Comparison of ENCODE assay signal across 10 cellular contexts in the genomic region with DNA sequence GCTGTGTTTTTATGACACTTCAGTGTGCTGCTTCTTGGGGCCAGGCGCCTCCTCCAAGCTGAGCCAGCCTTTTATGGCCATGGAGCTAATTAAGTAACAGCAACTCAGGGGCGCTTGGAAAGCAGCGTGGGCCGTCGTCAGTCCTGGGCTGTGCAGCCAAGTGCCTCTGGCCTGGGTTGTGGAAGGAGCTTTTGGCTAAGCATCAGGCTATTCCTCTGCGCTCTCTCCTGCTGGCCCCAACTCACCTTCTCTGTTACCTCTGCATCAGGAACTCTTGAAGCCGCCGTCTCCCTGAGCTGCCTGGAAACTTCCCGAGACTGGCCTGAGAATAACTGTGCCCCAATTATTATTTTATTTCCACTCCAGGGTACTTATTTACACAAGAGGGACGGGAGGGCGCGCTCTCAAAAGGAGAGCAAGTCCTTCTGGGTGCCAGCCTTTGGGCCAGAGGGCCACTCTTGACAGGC. TPM values are rescaled to one million over a fixed set of nuclear protein-coding genes. Genes with fewer than 3 reads are reported as not detected.
A peak's percentile ranks its signal among the peaks of the same experiment; 100 is the strongest.
DNase-seq lines count a peak whose midpoint lies in the region; ATAC-seq, FAIRE-seq and TF ChIP-seq lines count a peak whose summit lies in the region.
"Had no signal": no experiment of that assay in that cellular context is flagged by ENCODE, and none has a peak within 500 bp of the region (broad histone marks: within the 10 kb centered on the region; RNA-seq: fewer than 3 reads in every experiment).

No MANE protein-coding gene starts in this region.

- no peaks in the 10 kb centered on the region for H3K9me3 ChIP-seq in left ventricle myocardium inferior (replicated peaks)

- CTCF ChIA-PET in WTC11 (lab: Charles Lee) (interaction anchor here (0.7 to 3.0 kb wide), 8 partner anchors 15 to 230 kb away, joined by 3 to 12 read pairs (median 4); no protein-coding TSS in a partner anchor), RWPE1 (lab: Yijun Ruan, JAX) (interaction anchor here (0.6 to 1.2 kb wide), 2 partner anchors 9 to 803 kb away, joined by 3 to 5 read pairs; no protein-coding TSS in a partner anchor)

- no peak overlapping the region for H3K4me3 Mint-ChIP-seq in WTC11
- no peak overlapping the region for H3K4me3 Mint-ChIP-seq in activated CD4-positive, alpha-beta T cell treated with anti-CD3 and anti-CD28 coated beads, Interleukin-2, amount 10 ng/mL, durations not matched to agents 24 days and 14 days

- H3K4me1 ChIP-seq in left ventricle myocardium inferior = peaks cover 50% of the 10 kb centered on the region

- DNase-seq in DMS79 treated with DMSO at 0.1 percent for 48 hours (lab: John Stamatoyannopoulos, UW) (peak; percentile 97), WTC11 (ENCODE audit: low spot score) (no peak), left ventricle myocardium inferior (peak; percentile 83), posterior cingulate gyrus (peak in 7 of 10 donors; percentile 55 to 95 (median 71)), RWPE1 (ENCODE audit: low spot score) (no peak), GM12892 (ENCODE audit: insufficient read length) (no peak)
- no peak for DNase-seq in activated CD4-positive, alpha-beta T cell treated with anti-CD3 and anti-CD28 coated beads, Interleukin-2, amount 10 ng/mL, durations not matched to agents 24 days and 14 days
- DNase-seq: NCI-H1930 had no signal

- H3K4me3 ChIP-seq in left ventricle myocardium inferior = no peak overlapping the region

- peak; percentile 52 for ATAC-seq in WTC11
- no peak for ATAC-seq in GM19395 (IDR thresholded peaks at IDR 0.05; ENCODE audit: unreplicated experiment)
- ATAC-seq: activated naive CD4-positive, alpha-beta T cell treated with anti-CD3 and anti-CD28 coated beads, Interleukin-2, amount 50 U/mL, for 72 hours had no signal

- TF ChIP-seq POLR2A in GM12892 (IDR thresholded peaks at IDR 0.05; ENCODE audit: low read depth, low read length) = no peak

- H3K27me3 Mint-ChIP-seq in WTC11 (ENCODE audit: low read depth) = no peaks in the 10 kb centered on the region; the same call in 1 of the 2 replicates
- peaks cover 18% of the 10 kb centered on the region for H3K27me3 Mint-ChIP-seq in activated CD4-positive, alpha-beta T cell treated with anti-CD3 and anti-CD28 coated beads, Interleukin-2, amount 10 ng/mL, durations not matched to agents 24 days and 14 days

- H3K9me3 Mint-ChIP-seq in WTC11 = no peaks in the 10 kb centered on the region
- H3K9me3 Mint-ChIP-seq in activated CD4-positive, alpha-beta T cell treated with anti-CD3 and anti-CD28 coated beads, Interleukin-2, amount 10 ng/mL, durations not matched to agents 24 days and 14 days = no peaks in the 10 kb centered on the region
- H3K9me3 Mint-ChIP-seq: activated naive CD4-positive, alpha-beta T cell treated with anti-CD3 and anti-CD28 coated beads, Interleukin-2, amount 50 U/mL, for 72 hours had no signal

- no peaks in the 10 kb centered on the region for H3K36me3 ChIP-seq in left ventricle myocardium inferior

- H3K27me3 ChIP-seq in left ventricle myocardium inferior (ENCODE audit: low read depth) = no peaks in the 10 kb centered on the region

- TF ChIP-seq CTCF in WTC11 (IDR thresholded peaks at IDR 0.05) (no peak), left ventricle myocardium inferior (IDR thresholded peaks at IDR 0.05; ENCODE audit: borderline replicate concordance) (no peak), RWPE1 (conservative IDR thresholded peaks at IDR 0.05; ENCODE audit: low read depth) (no peak)

- no peak for FAIRE-seq in GM12892 (lab: Jason Lieb, UNC)

- intact Hi-C loops in left ventricle myocardium inferior (cut with micrococcal nuclease) = no loop called here
- intact Hi-C loops in posterior cingulate gyrus (cut with DNase I) = no loop called here
- intact Hi-C loops in activated CD4-positive, alpha-beta T cell treated with anti-CD3 and anti-CD28 coated beads, Interleukin-2, amount 10 ng/mL, durations not matched to agents 24 days and 14 days (cut with micrococcal nuclease) = no loop called here

- H3K36me3 Mint-ChIP-seq in WTC11 = no peaks in the 10 kb centered on the region
- H3K36me3 Mint-ChIP-seq in activated CD4-positive, alpha-beta T cell treated with anti-CD3 and anti-CD28 coated beads, Interleukin-2, amount 10 ng/mL, durations not matched to agents 24 days and 14 days (ENCODE audit: low read depth) = no peaks in the 10 kb centered on the region
- H3K36me3 Mint-ChIP-seq: activated naive CD4-positive, alpha-beta T cell treated with anti-CD3 and anti-CD28 coated beads, Interleukin-2, amount 50 U/mL, for 72 hours had no signal

- H3K4me1 Mint-ChIP-seq in WTC11 = peaks cover 51% of the 10 kb centered on the region
- no peaks in the 10 kb centered on the region for H3K4me1 Mint-ChIP-seq in activated CD4-positive, alpha-beta T cell treated with anti-CD3 and anti-CD28 coated beads, Interleukin-2, amount 10 ng/mL, durations not matched to agents 24 days and 14 days

- POLR2A ChIA-PET in WTC11 (lab: Charles Lee) = interaction anchor here (1.2 kb wide), 1 partner anchor 10 kb away, joined by 4 read pairs; no protein-coding TSS in a partner anchor
- POLR2A ChIA-PET in RWPE1 (lab: Yijun Ruan, JAX; ENCODE audit: low non-redundant PET) = no interaction called here

- H3K27ac ChIP-seq in left ventricle myocardium inferior (replicated peaks) (peak overlapping the region; percentile 91), RWPE1 (no peak overlapping the region; the same call in 1 of the 2 replicates)

- no peak overlapping the region for H3K27ac Mint-ChIP-seq in WTC11
- no peak overlapping the region for H3K27ac Mint-ChIP-seq in activated CD4-positive, alpha-beta T cell treated with anti-CD3 and anti-CD28 coated beads, Interleukin-2, amount 10 ng/mL, durations not matched to agents 24 days and 14 days
- H3K27ac Mint-ChIP-seq: activated naive CD4-positive, alpha-beta T cell treated with anti-CD3 and anti-CD28 coated beads, Interleukin-2, amount 50 U/mL, for 72 hours had no signal

TF ChIP-seq in WTC11, 78 proteins besides CTCF, POLR2A, EP300 and RAD21 (continues in another document):
- TF ChIP-seq, protein P1, sequence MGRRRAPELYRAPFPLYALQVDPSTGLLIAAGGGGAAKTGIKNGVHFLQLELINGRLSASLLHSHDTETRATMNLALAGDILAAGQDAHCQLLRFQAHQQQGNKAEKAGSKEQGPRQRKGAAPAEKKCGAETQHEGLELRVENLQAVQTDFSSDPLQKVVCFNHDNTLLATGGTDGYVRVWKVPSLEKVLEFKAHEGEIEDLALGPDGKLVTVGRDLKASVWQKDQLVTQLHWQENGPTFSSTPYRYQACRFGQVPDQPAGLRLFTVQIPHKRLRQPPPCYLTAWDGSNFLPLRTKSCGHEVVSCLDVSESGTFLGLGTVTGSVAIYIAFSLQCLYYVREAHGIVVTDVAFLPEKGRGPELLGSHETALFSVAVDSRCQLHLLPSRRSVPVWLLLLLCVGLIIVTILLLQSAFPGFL (CRISPR knock-in tag; IDR thresholded peaks at IDR 0.05; ENCODE audit: borderline replicate concordance) = no peak
- no peak for TF ChIP-seq ETV6 (CRISPR knock-in tag; IDR thresholded peaks at IDR 0.05)
- TF ChIP-seq ZNF671 (CRISPR knock-in tag; IDR thresholded peaks at IDR 0.05) = no peak
- TF ChIP-seq NFYB (CRISPR knock-in tag; conservative IDR thresholded peaks at IDR 0.05; ENCODE audit: low read depth) = no peak
- TF ChIP-seq, protein P2, sequence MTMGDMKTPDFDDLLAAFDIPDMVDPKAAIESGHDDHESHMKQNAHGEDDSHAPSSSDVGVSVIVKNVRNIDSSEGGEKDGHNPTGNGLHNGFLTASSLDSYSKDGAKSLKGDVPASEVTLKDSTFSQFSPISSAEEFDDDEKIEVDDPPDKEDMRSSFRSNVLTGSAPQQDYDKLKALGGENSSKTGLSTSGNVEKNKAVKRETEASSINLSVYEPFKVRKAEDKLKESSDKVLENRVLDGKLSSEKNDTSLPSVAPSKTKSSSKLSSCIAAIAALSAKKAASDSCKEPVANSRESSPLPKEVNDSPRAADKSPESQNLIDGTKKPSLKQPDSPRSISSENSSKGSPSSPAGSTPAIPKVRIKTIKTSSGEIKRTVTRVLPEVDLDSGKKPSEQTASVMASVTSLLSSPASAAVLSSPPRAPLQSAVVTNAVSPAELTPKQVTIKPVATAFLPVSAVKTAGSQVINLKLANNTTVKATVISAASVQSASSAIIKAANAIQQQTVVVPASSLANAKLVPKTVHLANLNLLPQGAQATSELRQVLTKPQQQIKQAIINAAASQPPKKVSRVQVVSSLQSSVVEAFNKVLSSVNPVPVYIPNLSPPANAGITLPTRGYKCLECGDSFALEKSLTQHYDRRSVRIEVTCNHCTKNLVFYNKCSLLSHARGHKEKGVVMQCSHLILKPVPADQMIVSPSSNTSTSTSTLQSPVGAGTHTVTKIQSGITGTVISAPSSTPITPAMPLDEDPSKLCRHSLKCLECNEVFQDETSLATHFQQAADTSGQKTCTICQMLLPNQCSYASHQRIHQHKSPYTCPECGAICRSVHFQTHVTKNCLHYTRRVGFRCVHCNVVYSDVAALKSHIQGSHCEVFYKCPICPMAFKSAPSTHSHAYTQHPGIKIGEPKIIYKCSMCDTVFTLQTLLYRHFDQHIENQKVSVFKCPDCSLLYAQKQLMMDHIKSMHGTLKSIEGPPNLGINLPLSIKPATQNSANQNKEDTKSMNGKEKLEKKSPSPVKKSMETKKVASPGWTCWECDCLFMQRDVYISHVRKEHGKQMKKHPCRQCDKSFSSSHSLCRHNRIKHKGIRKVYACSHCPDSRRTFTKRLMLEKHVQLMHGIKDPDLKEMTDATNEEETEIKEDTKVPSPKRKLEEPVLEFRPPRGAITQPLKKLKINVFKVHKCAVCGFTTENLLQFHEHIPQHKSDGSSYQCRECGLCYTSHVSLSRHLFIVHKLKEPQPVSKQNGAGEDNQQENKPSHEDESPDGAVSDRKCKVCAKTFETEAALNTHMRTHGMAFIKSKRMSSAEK (CRISPR knock-in tag; IDR thresholded peaks at IDR 0.05; ENCODE audit: borderline replicate concordance) = no peak
- no peak for TF ChIP-seq TCF7 (CRISPR knock-in tag; IDR thresholded peaks at IDR 0.05; ENCODE audit: low read depth)
- TF ChIP-seq HMGA2 (CRISPR knock-in tag; IDR thresholded peaks at IDR 0.05) = no peak
- no peak for TF ChIP-seq EMX1 (CRISPR knock-in tag; IDR thresholded peaks at IDR 0.05)
- TF ChIP-seq SMAD4 (CRISPR knock-in tag; IDR thresholded peaks at IDR 0.05) = no peak
- no peak for TF ChIP-seq ZNF138 (CRISPR knock-in tag; conservative IDR thresholded peaks at IDR 0.05)

RNA-seq across cellular contexts. Expression of a gene that starts 38.7 kb away (rescaled TPM):
- total RNA-seq in WTC11 (2021) = 41.8 to 44.5 TPM (median 42.8 TPM) in 3 replicates
- 14.3 TPM for total RNA-seq in left ventricle myocardium inferior
- total RNA-seq in activated CD4-positive, alpha-beta T cell treated with anti-CD3 and anti-CD28 coated beads, Interleukin-2, amount 10 ng/mL, durations not matched to agents 24 days and 14 days = 0.28 TPM in 1 of 2 replicates, not detected in the other
- polyA plus RNA-seq in GM12892 (2012; ENCODE audit: missing spikeins) = 1.2 TPM

Comparison
In these comparisons a context has a peak if more than half of its experiments do, and no peak if none do; other contexts are left out.
1. DNase-seq: peak in DMS79 treated with DMSO at 0.1 percent for 48 hours (single experiment), left ventricle myocardium inferior (single experiment) and posterior cingulate gyrus (7 of 10); none in WTC11 (single experiment), activated CD4-positive, alpha-beta T cell treated with anti-CD3 and anti-CD28 coated beads, Interleukin-2, amount 10 ng/mL, durations not matched to agents 24 days and 14 days (single experiment), RWPE1 (single experiment) and GM12892 (single experiment).
2. RNA of a gene that starts 38.7 kb away (total RNA-seq): 41.8 to 44.5 TPM in WTC11 and 14.3 TPM in left ventricle myocardium inferior (single experiment); 0.28 TPM in activated CD4-positive, alpha-beta T cell treated with anti-CD3 and anti-CD28 coated beads, Interleukin-2, amount 10 ng/mL, durations not matched to agents 24 days and 14 days; every median in the first group is over 10 times any median in the second.